In genomic region chr20:49279677-49280462, GRCh38 we compare ENCODE assay signal across 8 cellular contexts. TPM values are rescaled to one million over a fixed set of nuclear protein-coding genes. Genes with fewer than 3 reads are reported as not detected.
DNase-seq lines count a peak whose midpoint lies in the region; ATAC-seq and TF ChIP-seq lines count a peak whose summit lies in the region.

No MANE protein-coding gene starts in this region.

- no peak for TF ChIP-seq CTCF in HFF-Myc (IDR thresholded peaks at IDR 0.05; ENCODE audit: low read depth, low read length, missing control alignments)
- no peak for TF ChIP-seq CTCF in foreskin fibroblast (IDR thresholded peaks at IDR 0.05; ENCODE audit: low read depth, low read length)
- TF ChIP-seq CTCF in smooth muscle cell (IDR thresholded peaks at IDR 0.05; ENCODE audit: borderline replicate concordance, insufficient read depth, poor library complexity, severe bottlenecking), result no peak

- H3K27me3 Mint-ChIP-seq in T-helper 1 cell treated with Interleukin-12 subunit alpha and Interleukin-12 subunit beta and Interleukin-4 antibody, amounts not matched to agents 30 μg/mL and 1 μg/mL, for 36 hours (ENCODE audit: low read depth), result no peaks in the 10 kb centered on the region

- no peaks in the 10 kb centered on the region for H3K36me3 ChIP-seq in smooth muscle cell (ENCODE audit: low read depth)

- H3F3A ChIP-seq in smooth muscle cell (ENCODE audit: low read depth), result peaks cover 35% of the 10 kb centered on the region

- no peak for ATAC-seq in GM21423 (IDR thresholded peaks at IDR 0.05; ENCODE audit: unreplicated experiment)
- ATAC-seq in HG03025 (IDR thresholded peaks at IDR 0.05; ENCODE audit: low FRiP score, unreplicated experiment), result no peak
- ATAC-seq in GM18868 (IDR thresholded peaks at IDR 0.05; ENCODE audit: unreplicated experiment), result no peak

- peaks cover 45% of the 10 kb centered on the region for H3K9me3 Mint-ChIP-seq in T-helper 1 cell treated with Interleukin-12 subunit alpha and Interleukin-12 subunit beta and Interleukin-4 antibody, amounts not matched to agents 30 μg/mL and 1 μg/mL, for 36 hours

- no peaks in the 10 kb centered on the region for H3K9me3 ChIP-seq in smooth muscle cell (replicated peaks; ENCODE audit: low read depth)

- no peak overlapping the region for H2AFZ ChIP-seq in smooth muscle cell (ENCODE audit: low read depth)

- peaks cover 65% of the 10 kb centered on the region for H3K4me1 Mint-ChIP-seq in T-helper 1 cell treated with Interleukin-12 subunit alpha and Interleukin-12 subunit beta and Interleukin-4 antibody, amounts not matched to agents 30 μg/mL and 1 μg/mL, for 36 hours (ENCODE audit: low read depth)

- no peak for DNase-seq in HFF-Myc (ENCODE audit: extremely low read depth, low read depth)
- DNase-seq in foreskin fibroblast, result peak in 1 of 2 donors; percentile 11
- DNase-seq in smooth muscle cell (lab: John Stamatoyannopoulos, UW; ENCODE audit: unreplicated experiment), result no peak
- no peak for DNase-seq in HK-2 (ENCODE audit: unreplicated experiment)

- peak overlapping the region; percentile 89 for H3K27ac Mint-ChIP-seq in T-helper 1 cell treated with Interleukin-12 subunit alpha and Interleukin-12 subunit beta and Interleukin-4 antibody, amounts not matched to agents 30 μg/mL and 1 μg/mL, for 36 hours

- H4K20me1 ChIP-seq in smooth muscle cell (ENCODE audit: low read depth), result peaks cover 78% of the 10 kb centered on the region

- H3K4me3 ChIP-seq in HFF-Myc (replicated peaks; ENCODE audit: low read depth, low read length), result peak overlapping the region; percentile 99
- H3K4me3 ChIP-seq in foreskin fibroblast (ENCODE audit: low read depth in 1 of 2, low read length in 2 of 2), result peak overlapping the region; percentile 98 to 100
- peak overlapping the region; percentile 72 for H3K4me3 ChIP-seq in smooth muscle cell

- WGBS in smooth muscle cell (ENCODE audit: low lambda C conversion rate), result 4% methylated on average over 7 of the region's 7 CpGs

- H3K4me2 ChIP-seq in smooth muscle cell, result peak overlapping the region; percentile 87

- H3K27ac ChIP-seq in smooth muscle cell (ENCODE audit: low read depth), result peak overlapping the region; percentile 97

- H3K27me3 ChIP-seq in smooth muscle cell (ENCODE audit: low read depth), result no peaks in the 10 kb centered on the region

- peaks cover 77% of the 10 kb centered on the region for H3K79me2 ChIP-seq in smooth muscle cell (ENCODE audit: low read depth)

- peaks cover 52% of the 10 kb centered on the region for H3K4me1 ChIP-seq in smooth muscle cell (ENCODE audit: low read depth)

- peak overlapping the region; percentile 93 for H3K4me3 Mint-ChIP-seq in T-helper 1 cell treated with Interleukin-12 subunit alpha and Interleukin-12 subunit beta and Interleukin-4 antibody, amounts not matched to agents 30 μg/mL and 1 μg/mL, for 36 hours

- peak overlapping the region; percentile 82 for H3K9ac ChIP-seq in smooth muscle cell (ENCODE audit: low read depth)

- peaks cover 89% of the 10 kb centered on the region for H3K36me3 Mint-ChIP-seq in T-helper 1 cell treated with Interleukin-12 subunit alpha and Interleukin-12 subunit beta and Interleukin-4 antibody, amounts not matched to agents 30 μg/mL and 1 μg/mL, for 36 hours (ENCODE audit: low read depth)

RNA-seq across cellular contexts. Expression of gene ZNFX1, which starts 2.0 kb away (rescaled TPM):
- 15.9 and 17.4 TPM in 2 replicates for total RNA-seq in smooth muscle cell
- 16.4 and 18.0 TPM in 2 replicates for polyA plus RNA-seq in smooth muscle cell
